ENCODE assay signal across 8 cellular contexts in genomic region chr5:169299651-169300467, GRCh38. TPM values are rescaled to one million over a fixed set of nuclear protein-coding genes. Genes with fewer than 3 reads are reported as not detected.
A peak's percentile ranks its signal among the peaks of the same experiment; 100 is the strongest.
DNase-seq lines count a peak whose midpoint lies in the region; ATAC-seq and TF ChIP-seq lines count a peak whose summit lies in the region.
"Had no signal": no experiment of that assay in that cellular context is flagged by ENCODE, and none has a peak within 500 bp of the region (broad histone marks: within the 10 kb centered on the region; RNA-seq: fewer than 3 reads in every experiment).

No MANE protein-coding gene starts in this region.

- TF ChIP-seq EP300 in transverse colon (IDR thresholded peaks at IDR 0.05; ENCODE audit: low read depth) = no peak

- no peak overlapping the region for H3K27ac Mint-ChIP-seq in immature natural killer cell

- H3K27me3 ChIP-seq in NT2/D1 (ENCODE audit: insufficient read depth, insufficient read length) (peaks cover 8% of the 10 kb centered on the region), transverse colon (peaks cover 54% of the 10 kb centered on the region)

- TF ChIP-seq CTCF in transverse colon (IDR thresholded peaks at IDR 0.05) = no peak

- H3K4me3 Mint-ChIP-seq in immature natural killer cell = no peak overlapping the region

- no peaks in the 10 kb centered on the region for H3K9me3 ChIP-seq in NT2/D1 (ENCODE audit: insufficient read depth, low read length)
- no peaks in the 10 kb centered on the region for H3K9me3 ChIP-seq in mesodermal cell (ENCODE audit: control insufficient read depth, low read length)
- H3K9me3 ChIP-seq in transverse colon = no peaks in the 10 kb centered on the region

- WGBS in mesodermal cell (ENCODE audit: insufficient coverage in 2 of 2), 2 experiments = 61 to 62% methylated on average over 25 to 30 of the region's 35 CpGs
- WGBS in transverse colon (ENCODE audit: low coverage in 1 of 2), 2 donors = 0 to 17% methylated on average over 2 to 35 of the region's 35 CpGs

- no peak for DNase-seq in NT2/D1 (ENCODE audit: low read depth, low spot score)
- no peak for DNase-seq in epithelial cell of prostate (ENCODE audit: low read depth, low spot score)
- DNase-seq in transverse colon = no peak
- DNase-seq in stimulated activated CD4-positive, alpha-beta T cell treated with anti-CD3 and anti-CD28 coated beads, Interleukin-4, amount 100 ng/mL, for 24 hours = no peak
- no peak for DNase-seq in immature natural killer cell
- DNase-seq: NCI-H446 had no signal

- peaks cover 9 to 26% (median 16%) of the 10 kb centered on the region in 3 donors for H3K27me3 Mint-ChIP-seq in immature natural killer cell (ENCODE audit: low read depth in 3 of 3)

- H3K36me3 ChIP-seq in NT2/D1 (ENCODE audit: insufficient read depth, insufficient read length, low read length) (peaks cover 5% of the 10 kb centered on the region), mesodermal cell (ENCODE audit: control insufficient read depth, insufficient read depth, low read length) (no peaks in the 10 kb centered on the region), transverse colon (no peaks in the 10 kb centered on the region)

- H3K36me3 Mint-ChIP-seq in immature natural killer cell = no peaks in the 10 kb centered on the region

- peaks cover 0 to 7% (median 0%) of the 10 kb centered on the region in 6 donors for H3K9me3 Mint-ChIP-seq in immature natural killer cell

- H3K4me1 ChIP-seq in NT2/D1 (ENCODE audit: insufficient read depth, insufficient read length) (peaks cover 3% of the 10 kb centered on the region), mesodermal cell (ENCODE audit: control insufficient read depth, insufficient read depth, low read length, poor library complexity, severe bottlenecking) (peaks cover 26% of the 10 kb centered on the region), transverse colon (peaks cover 0 to 19% (median 5%) of the 10 kb centered on the region in 4 donors)

- in situ Hi-C loops in transverse colon (cut with MboI; ENCODE audit: low pct_ligation_motif_present in 1 of 4, low pct_unique_long_range_greater_than_20kb in 1 of 4, low sequenced_read_pairs in 3 of 4) = loop anchor here (10.0 to 25.0 kb wide), 3 partner anchors 313 to 613 kb away; no protein-coding TSS in a partner anchor

- peak overlapping the region; percentile 68 for H3K4me3 ChIP-seq in NT2/D1 (ENCODE audit: insufficient read length, low read depth)
- peak overlapping the region; percentile 53 for H3K4me3 ChIP-seq in mesodermal cell (ENCODE audit: extremely low read depth, insufficient read depth, low read length, poor library complexity, severe bottlenecking)
- peak overlapping the region; percentile 31 to 52 (median 38) for H3K4me3 ChIP-seq in transverse colon

- no peak for ATAC-seq in GM19023 (IDR thresholded peaks at IDR 0.05; ENCODE audit: unreplicated experiment)

- TF ChIP-seq POLR2A in transverse colon (IDR thresholded peaks at IDR 0.05) = no peak

- intact Hi-C loops in transverse colon (cut with DNase I; ENCODE audit: low total_unique reads) = loop anchor here (10.0 kb wide), 2 partner anchors 155 to 625 kb away; no protein-coding TSS in a partner anchor

- peak overlapping the region; percentile 85 for H3K9ac ChIP-seq in NT2/D1 (ENCODE audit: insufficient read length, low read depth)

- peaks cover 2 to 9% of the 10 kb centered on the region in 2 donors for H3K4me1 Mint-ChIP-seq in immature natural killer cell

- H3K27ac ChIP-seq in epithelial cell of prostate (peak overlapping the region; percentile 26), mesodermal cell (ENCODE audit: low read depth, low read length, severe bottlenecking) (no peak overlapping the region), transverse colon (peak overlapping the region; percentile 63 to 79 (median 75))

RNA-seq across cellular contexts. Expression of gene SLIT3, which starts 1.1 kb away (rescaled TPM):
- polyA plus RNA-seq in mesodermal cell (2013, experiment 1 of 2) = 45.6 TPM
- polyA plus RNA-seq in mesodermal cell (2013, experiment 2 of 2) = 39.3 TPM
- 10 to 100 TPM in 2 of 4 donors, 1 to 10 TPM in 2; 6.7 to 60.5 (median 9.6) TPM for total RNA-seq in transverse colon
- polyA plus RNA-seq in immature natural killer cell = under 1 TPM in 2 of 3 donors, not detected in 1; 0.47 to 0.90 TPM
